ENCODE assay signal across 9 cellular contexts in genomic region chr18:23871410-23871809, GRCh38.
DNase-seq lines count a peak whose midpoint lies in the region; ATAC-seq and TF ChIP-seq lines count a peak whose summit lies in the region.
"Had no signal": no experiment of that assay in that cellular context is flagged by ENCODE, and none has a peak within 500 bp of the region (broad histone marks: within the 10 kb centered on the region; RNA-seq: fewer than 3 reads in every experiment).

No MANE protein-coding gene starts in this region.

- no peaks in the 10 kb centered on the region for H3K27me3 Mint-ChIP-seq in activated naive CD4-positive, alpha-beta T cell treated with anti-CD3 and anti-CD28 coated beads for 36 hours (ENCODE audit: low read depth)

- no peaks in the 10 kb centered on the region for H3K36me3 Mint-ChIP-seq in activated naive CD4-positive, alpha-beta T cell treated with anti-CD3 and anti-CD28 coated beads for 36 hours (ENCODE audit: low read depth)

- CTCF ChIA-PET in activated naive CD4-positive, alpha-beta T cell treated with anti-CD3 and anti-CD28 coated beads for 36 hours (lab: Charles Lee): interaction anchor here (0.6 to 1.6 kb wide), 4 partner anchors 10 to 254 kb away, joined by 3 to 6 read pairs (median 4); no protein-coding TSS in a partner anchor

- H3K27ac Mint-ChIP-seq in activated naive CD4-positive, alpha-beta T cell treated with anti-CD3 and anti-CD28 coated beads for 36 hours: peak overlapping the region; percentile 65

- TF ChIP-seq CTCF in omental fat pad (IDR thresholded peaks at IDR 0.05): no peak

- no peak overlapping the region for H3K4me3 Mint-ChIP-seq in activated naive CD4-positive, alpha-beta T cell treated with anti-CD3 and anti-CD28 coated beads for 36 hours

- H3K9me3 Mint-ChIP-seq in activated naive CD4-positive, alpha-beta T cell treated with anti-CD3 and anti-CD28 coated beads for 36 hours: no peaks in the 10 kb centered on the region

- peaks cover 32% of the 10 kb centered on the region for H3K4me1 Mint-ChIP-seq in activated naive CD4-positive, alpha-beta T cell treated with anti-CD3 and anti-CD28 coated beads for 36 hours (ENCODE audit: low read depth)

- ATAC-seq in GM18498 (IDR thresholded peaks at IDR 0.05; ENCODE audit: unreplicated experiment) (peak; percentile 78), HG02970 (IDR thresholded peaks at IDR 0.05; ENCODE audit: low FRiP score, unreplicated experiment) (peak; percentile 61), omental fat pad (ENCODE audit: low FRiP score) (peak; percentile 41)

- intact Hi-C loops in activated naive CD4-positive, alpha-beta T cell treated with anti-CD3 and anti-CD28 coated beads for 36 hours (cut with micrococcal nuclease): no loop called here
- intact Hi-C loops in posterior vena cava (cut with DNase I): no loop called here

- DNase-seq in RPMI7951 (ENCODE audit: low read depth): peak; percentile 80
- peak; percentile 66 for DNase-seq in activated naive CD4-positive, alpha-beta T cell treated with anti-CD3 and anti-CD28 coated beads for 36 hours
- no peak for DNase-seq in omental fat pad (ENCODE audit: low spot score)
- DNase-seq in superior temporal gyrus (ENCODE audit: extremely low spot score): no peak
- no peak for DNase-seq in posterior vena cava (ENCODE audit: low spot score)
- DNase-seq in Ammon's horn (ENCODE audit: low spot score): no peak
- DNase-seq: IMR-90 had no signal

Comparison
In these comparisons a context has a peak if more than half of its experiments do, and no peak if none do; other contexts are left out.
1. DNase-seq: peak in RPMI7951 (single experiment) and activated naive CD4-positive, alpha-beta T cell treated with anti-CD3 and anti-CD28 coated beads for 36 hours (single experiment); none in omental fat pad (single experiment), superior temporal gyrus (single experiment), posterior vena cava (single experiment) and Ammon's horn (single experiment).
2. Peak in every context shown above with its lines, with median percentiles within 50 percentile points of each other: ATAC-seq.